7 cellular contexts compared by ENCODE assay signal in genomic region chr6:142943746-142944125, GRCh38. TPM values are rescaled to one million over a fixed set of nuclear protein-coding genes. Genes with fewer than 3 reads are reported as not detected.
A peak's percentile ranks its signal among the peaks of the same experiment; 100 is the strongest.
DNase-seq lines count a peak whose midpoint lies in the region; TF ChIP-seq lines count a peak whose summit lies in the region.

No MANE protein-coding gene starts in this region.

- DNase-seq in HFFc6: no peak
- no peak for DNase-seq in WERI-Rb-1
- DNase-seq in cerebellum (ENCODE audit: low spot score): peak; percentile 38
- DNase-seq in mesendoderm: peak; percentile 41
- no peak for DNase-seq in stomach
- no peak for DNase-seq in GOT3 (lab: John Stamatoyannopoulos, UW)
- DNase-seq in NCI-H1092 treated with DMSO at 0.1 percent for 48 hours (lab: John Stamatoyannopoulos, UW): no peak

- H3K36me3 ChIP-seq in WERI-Rb-1 (no peaks in the 10 kb centered on the region), mesendoderm (ENCODE audit: control insufficient read depth, insufficient read depth, low read length) (no peaks in the 10 kb centered on the region), stomach (no peaks in the 10 kb centered on the region)

- no peak for TF ChIP-seq POLR2A in stomach (IDR thresholded peaks at IDR 0.05)

- no peak overlapping the region for H2BK120ac ChIP-seq in mesendoderm (ENCODE audit: low read depth, low read length)

- H3K4me3 Mint-ChIP-seq in HFFc6: peak overlapping the region; percentile 94

- no peak overlapping the region for H4K5ac ChIP-seq in mesendoderm (ENCODE audit: low read length)

- peak overlapping the region; percentile 96 for H3K27ac Mint-ChIP-seq in HFFc6

- H3K23ac ChIP-seq in mesendoderm (ENCODE audit: low read length): no peak overlapping the region

- H3K4me1 Mint-ChIP-seq in HFFc6 (ENCODE audit: low read depth): peaks cover 64% of the 10 kb centered on the region

- peak overlapping the region; percentile 96 for H3K56ac ChIP-seq in mesendoderm (ENCODE audit: low read length)

- peak overlapping the region; percentile 97 for H3K4me2 ChIP-seq in mesendoderm (ENCODE audit: low read length)

- peaks cover 7% of the 10 kb centered on the region for H3K79me1 ChIP-seq in mesendoderm (ENCODE audit: low read length)

- H3K27me3 Mint-ChIP-seq in HFFc6 (ENCODE audit: insufficient read depth): peaks cover 5% of the 10 kb centered on the region

- H3K4me3 ChIP-seq in WERI-Rb-1 (ENCODE audit: low read depth, low read length) (peak overlapping the region; percentile 63), mesendoderm (ENCODE audit: low read length) (peak overlapping the region; percentile 25), stomach (peak overlapping the region; percentile 61 to 94 (median 81))

- H2BK15ac ChIP-seq in mesendoderm (replicated peaks; ENCODE audit: low read depth): no peak overlapping the region

- H3K79me2 ChIP-seq in mesendoderm (ENCODE audit: control insufficient read depth, insufficient read depth, low read length): peaks cover 13% of the 10 kb centered on the region

- no peak for TF ChIP-seq EP300 in stomach (IDR thresholded peaks at IDR 0.05)

- H4K8ac ChIP-seq in mesendoderm (ENCODE audit: low read depth, low read length): no peak overlapping the region

- no peaks in the 10 kb centered on the region for H3K9me3 Mint-ChIP-seq in HFFc6

- no peak overlapping the region for H3K27ac ChIP-seq in WERI-Rb-1
- H3K27ac ChIP-seq in mesendoderm (ENCODE audit: low read depth, low read length): peak overlapping the region; percentile 14
- peak overlapping the region; percentile 97 to 100 (median 99) for H3K27ac ChIP-seq in stomach

- no peak overlapping the region for H2AK5ac ChIP-seq in mesendoderm (ENCODE audit: low read length)

- H3K4ac ChIP-seq in mesendoderm (ENCODE audit: low read depth, low read length): no peak overlapping the region

- no peaks in the 10 kb centered on the region for H3K9me3 ChIP-seq in WERI-Rb-1 (ENCODE audit: severe bottlenecking)
- no peaks in the 10 kb centered on the region for H3K9me3 ChIP-seq in stomach

- H2BK5ac ChIP-seq in mesendoderm (ENCODE audit: low read length): no peak overlapping the region

- H3K18ac ChIP-seq in mesendoderm (ENCODE audit: low read length): no peak overlapping the region

- peak overlapping the region; percentile 87 for H3K9ac ChIP-seq in mesendoderm (ENCODE audit: low read length)

- peaks cover 5% of the 10 kb centered on the region for H3K4me1 ChIP-seq in mesendoderm (ENCODE audit: control insufficient read depth, low read depth, low read length)
- H3K4me1 ChIP-seq in stomach: peaks cover 15 to 50% (median 25%) of the 10 kb centered on the region in 4 donors

- no peak for TF ChIP-seq CTCF in HFFc6 (IDR thresholded peaks at IDR 0.05)
- TF ChIP-seq CTCF in WERI-Rb-1 (IDR thresholded peaks at IDR 0.05; ENCODE audit: low read depth, low read length): no peak
- no peak for TF ChIP-seq CTCF in stomach (IDR thresholded peaks at IDR 0.05)

- no peaks in the 10 kb centered on the region for H3K36me3 Mint-ChIP-seq in HFFc6 (ENCODE audit: low read depth)

- WGBS in mesendoderm (ENCODE audit: extremely low coverage, insufficient coverage, low lambda C conversion rate): no CpG with 5 or more reads among the region's 8 CpGs
- 31 to 39% (median 35%) methylated on average over 8 of the region's 8 CpGs for WGBS in stomach, 5 donors

- intact Hi-C loops in stomach (cut with DNase I; ENCODE audit: low total_unique reads): no loop called here

- H3K27me3 ChIP-seq in WERI-Rb-1 (ENCODE audit: insufficient read depth, low read depth, severe bottlenecking) (peaks cover 15% of the 10 kb centered on the region), mesendoderm (ENCODE audit: insufficient read depth, low read length, poor library complexity) (no peaks in the 10 kb centered on the region), stomach (no peaks in the 10 kb centered on the region)

RNA-seq across cellular contexts. Expression of gene HIVEP2, which starts 1.2 kb away (rescaled TPM):
- 10 to 100 TPM; 14.0 to 19.5 (median 17.1) TPM for total RNA-seq in HFFc6 (2021; fragmentation: NEBNext Ultra II Directional; extraction: Animal tissue kit (Norgen Biotek cat#: 25700))
- total RNA-seq in cerebellum: 31.3 TPM
- 2.2 TPM for polyA plus RNA-seq in mesendoderm (2013, experiment 1 of 2)
- polyA plus RNA-seq in mesendoderm (2013, experiment 2 of 2): 2.3 TPM
- 10 to 100 TPM in 2 of 5 donors, 1 to 10 TPM in 2, under 1 TPM in 1; 0.58 to 14.3 (median 9.1) TPM for total RNA-seq in stomach
- 1 to 10 TPM; 2.2 to 3.2 (median 2.9) TPM for polyA plus RNA-seq in stomach

Comparison
In these comparisons a context has a peak if more than half of its experiments do, and no peak if none do; other contexts are left out.
1. DNase-seq: peak in cerebellum (single experiment) and mesendoderm (single experiment); none in HFFc6 (single experiment), WERI-Rb-1 (single experiment), stomach (single experiment), GOT3 (single experiment) and NCI-H1092 treated with DMSO at 0.1 percent for 48 hours (single experiment).
2. H3K4me3 ChIP-seq: peak in every context shown above with its lines; median percentile 81 in stomach; 63 in WERI-Rb-1; 25 in mesendoderm.